In the genomic region with DNA sequence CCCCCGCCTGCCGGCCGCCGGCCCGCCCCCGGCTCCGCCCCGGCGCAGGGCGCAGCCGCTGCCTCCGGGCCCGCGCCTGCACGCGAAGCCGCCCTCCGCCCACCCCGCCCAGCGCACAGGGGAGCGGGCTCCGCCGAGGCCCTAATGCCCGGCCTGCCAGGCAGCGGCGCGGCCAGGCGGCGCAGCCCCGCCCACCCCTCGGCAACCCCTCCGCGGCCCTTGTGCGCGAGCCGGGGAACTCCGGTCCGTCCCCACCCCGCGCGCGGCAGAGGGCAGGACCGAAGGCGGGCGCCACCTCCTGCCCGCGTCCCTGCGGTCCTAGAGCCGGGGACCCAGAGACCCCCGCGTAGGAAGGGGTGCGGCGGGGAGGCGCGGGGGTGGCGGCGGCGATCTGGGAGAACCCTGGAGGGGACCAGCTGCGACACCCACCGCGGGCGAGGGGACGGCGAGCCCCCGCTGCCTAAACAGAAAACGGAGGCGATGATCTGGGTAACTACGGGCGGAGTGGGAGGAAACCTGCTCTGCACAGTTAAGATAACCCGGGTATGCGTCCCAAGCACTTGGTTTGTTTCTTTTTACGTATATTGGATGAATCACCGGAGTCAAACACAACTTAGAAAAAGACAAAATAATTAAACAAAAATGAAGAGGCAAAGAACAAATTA, we compare ENCODE assay signal across 8 cellular contexts. TPM values are rescaled to one million over a fixed set of nuclear protein-coding genes. Genes with fewer than 3 reads are reported as not detected.
A peak's percentile ranks its signal among the peaks of the same experiment; 100 is the strongest.
DNase-seq lines count a peak whose midpoint lies in the region; ATAC-seq and TF ChIP-seq lines count a peak whose summit lies in the region.

No MANE protein-coding gene starts in this region.

- TF ChIP-seq CTCF in neural crest cell (conservative IDR thresholded peaks at IDR 0.05) (no peak), stomach (IDR thresholded peaks at IDR 0.05) (peak in 1 of 7 experiments; percentile 23)

- H3K9me3 ChIP-seq in Karpas-422 (ENCODE audit: low read length) (no peaks in the 10 kb centered on the region), stomach (no peaks in the 10 kb centered on the region)

- H3K27me3 Mint-ChIP-seq in neural crest cell (ENCODE audit: low read depth) = no peaks in the 10 kb centered on the region

- ATAC-seq in GM21786 (IDR thresholded peaks at IDR 0.05; ENCODE audit: unreplicated experiment) = peak; percentile 74

- no peaks in the 10 kb centered on the region for H3K9me3 Mint-ChIP-seq in neural crest cell

- H3K9me2 ChIP-seq in Karpas-422 (replicated peaks; ENCODE audit: insufficient read depth, low read length) = no peaks in the 10 kb centered on the region

- H3K4me1 ChIP-seq in Karpas-422 (ENCODE audit: low read length) (peaks cover 47% of the 10 kb centered on the region), stomach (peaks cover 29 to 45% (median 38%) of the 10 kb centered on the region in 4 donors)

- H3K36me3 ChIP-seq in Karpas-422 (ENCODE audit: insufficient read depth, low read length) (no peaks in the 10 kb centered on the region), stomach (no peaks in the 10 kb centered on the region)

- peak overlapping the region; percentile 84 for H3K4me2 ChIP-seq in Karpas-422 (ENCODE audit: low read depth, low read length, poor library complexity, severe bottlenecking)

- no peak for TF ChIP-seq EP300 in stomach (IDR thresholded peaks at IDR 0.05)

- DNase-seq in ELR (ENCODE audit: low read depth) = peak; percentile 90
- DNase-seq in Karpas-422 = peak; percentile 92
- DNase-seq in SHP77 (lab: John Stamatoyannopoulos, UW) = peak; percentile 80 to 91
- peak; percentile 93 for DNase-seq in activated gamma-delta T cell (lab: John Stamatoyannopoulos, UW)
- peak; percentile 83 for DNase-seq in fibroblast of the conjunctiva (ENCODE audit: low read depth)
- DNase-seq in neural crest cell (ENCODE audit: low read depth, low spot score) = peak; percentile 84
- peak; percentile 95 for DNase-seq in stomach

- H3K27ac Mint-ChIP-seq in neural crest cell (ENCODE audit: unreplicated experiment) = peak overlapping the region; percentile 46

- H3K79me2 ChIP-seq in Karpas-422 (ENCODE audit: low read length) = no peaks in the 10 kb centered on the region

- H3K36me3 Mint-ChIP-seq in neural crest cell (ENCODE audit: low read depth) = no peaks in the 10 kb centered on the region

- peaks cover 22% of the 10 kb centered on the region for H4K20me1 ChIP-seq in Karpas-422 (ENCODE audit: insufficient read depth, low read depth, low read length)

- no peak for TF ChIP-seq POLR2A in stomach (IDR thresholded peaks at IDR 0.05)

- H3K4me3 Mint-ChIP-seq in neural crest cell = peak overlapping the region; percentile 88

- H3K9ac ChIP-seq in Karpas-422 (ENCODE audit: low read length) = peak overlapping the region; percentile 72

- H3K27me3 ChIP-seq in Karpas-422 (ENCODE audit: low read length) = peaks cover 5% of the 10 kb centered on the region; the same call in 1 of the 2 replicates
- H3K27me3 ChIP-seq in stomach = no peaks in the 10 kb centered on the region

- 0 to 1% (median 0%) methylated on average over 15 to 73 of the region's 73 CpGs for whole genome bisulfite sequencing in stomach, 5 donors

- intact Hi-C loops in stomach (cut with DNase I; ENCODE audit: low total_unique reads) = no loop called here

- H3K4me1 Mint-ChIP-seq in neural crest cell = peaks cover 32% of the 10 kb centered on the region

- peak overlapping the region; percentile 76 for H3K4me3 ChIP-seq in Karpas-422 (ENCODE audit: low read length)
- peak overlapping the region; percentile 73 to 97 (median 92) for H3K4me3 ChIP-seq in stomach

- H3K27ac ChIP-seq in Karpas-422 (ENCODE audit: low read length) (peak overlapping the region; percentile 53), stomach (peak overlapping the region; percentile 95 to 99 (median 98))

- peak overlapping the region; percentile 84 for H2AFZ ChIP-seq in Karpas-422 (ENCODE audit: low read length)

RNA-seq across cellular contexts. Expression of gene USP12, which starts 0.4 kb away (rescaled TPM):
- total RNA-seq in Karpas-422 (2014; rRNA removed; shearing (Covaris generic); ENCODE audit: low replicate concordance) = 3.1 and 7.2 TPM in 2 replicates
- total RNA-seq in neural crest cell (19.6 and 21.4 TPM in 2 replicates), stomach (10 to 100 TPM; 19.1 to 59.7 (median 29.2) TPM)
- 10 to 100 TPM in 2 of 3 donors, 1 to 10 TPM in 1; 6.9 to 22.3 (median 14.9) TPM for polyA plus RNA-seq in stomach

Comparison
In these comparisons a context has a peak if more than half of its experiments do, and no peak if none do; other contexts are left out.
1. Peak in every context shown above with its lines: DNase-seq, ATAC-seq, H3K4me3 ChIP-seq and H3K27ac ChIP-seq.